Comparison of ENCODE assay signal across 9 cellular contexts in the genomic region with DNA sequence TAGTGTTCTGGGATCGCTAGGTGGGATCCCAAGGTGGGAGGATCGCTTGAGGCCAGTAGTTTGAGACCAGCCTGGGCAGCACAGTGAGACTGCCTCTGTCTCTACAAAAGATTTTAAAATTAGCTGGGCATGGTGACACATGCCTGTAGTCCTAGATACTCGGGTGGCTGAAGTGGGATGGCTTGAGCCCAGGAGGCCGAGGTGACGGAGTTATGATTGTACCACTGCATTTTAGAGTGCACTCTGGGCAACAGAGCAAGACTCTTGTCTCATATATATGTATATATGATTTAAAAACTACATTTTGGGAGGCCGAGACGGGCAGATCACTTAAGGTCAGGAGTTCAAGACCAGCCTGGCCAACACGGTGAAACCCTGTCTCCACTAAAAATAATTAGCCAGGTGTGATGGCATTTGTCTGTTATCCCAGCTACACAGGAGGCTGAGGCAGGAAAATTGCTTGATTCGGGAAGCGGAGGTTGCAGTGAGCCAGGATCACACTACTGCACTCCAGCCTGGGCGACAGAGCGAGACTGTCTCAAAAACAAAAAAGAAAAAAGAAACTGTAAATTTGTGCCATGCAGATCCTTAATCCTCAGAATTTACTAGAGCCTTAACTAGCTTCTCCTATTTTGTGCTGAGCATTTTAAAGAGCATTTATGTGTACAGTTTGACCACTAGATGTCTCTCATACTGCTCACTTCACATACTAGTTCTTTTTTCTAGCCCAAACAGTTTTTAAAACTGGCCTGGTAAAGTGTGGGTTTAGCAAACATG.
DNase-seq lines count a peak whose midpoint lies in the region; ATAC-seq and TF ChIP-seq lines count a peak whose summit lies in the region.
"Had no signal": no experiment of that assay in that cellular context is flagged by ENCODE, and none has a peak within 500 bp of the region (broad histone marks: within the 10 kb centered on the region; RNA-seq: fewer than 3 reads in every experiment).

No MANE protein-coding gene starts in this region.

- H3K27me3 Mint-ChIP-seq in endodermal cell (ENCODE audit: insufficient read depth), result no peaks in the 10 kb centered on the region
- H3K27me3 Mint-ChIP-seq: stimulated activated naive CD8-positive, alpha-beta T cell treated with anti-CD3 and anti-CD28 coated beads, Interleukin-15, Interleukin-2, amounts not matched to agents 100 ng/mL and 50 ng/mL, for 24 hours had no signal

- no peaks in the 10 kb centered on the region for H3K36me3 ChIP-seq in A673 (ENCODE audit: insufficient read depth, low read length, poor library complexity, severe bottlenecking)
- no peaks in the 10 kb centered on the region for H3K36me3 ChIP-seq in PC-9 (ENCODE audit: low read depth)
- H3K36me3 ChIP-seq in endodermal cell (ENCODE audit: control insufficient read depth, insufficient read depth, low read length), result peaks cover 20% of the 10 kb centered on the region
- H3K36me3 ChIP-seq in mesenchymal stem cell (ENCODE audit: control insufficient read depth in 1 of 2, insufficient read depth in 2 of 2, low read depth in 1 of 2, low read length in 2 of 2), result peaks cover 0 to 36% of the 10 kb centered on the region in 2 experiments

- WGBS in endodermal cell (ENCODE audit: insufficient coverage in 1 of 2, insufficient read length in 1 of 2), 2 experiments, result 88 to 89% methylated on average over 9 to 12 of the region's 12 CpGs
- WGBS in mesenchymal stem cell, result 85% methylated on average over 9 of the region's 12 CpGs

- intact Hi-C loops in A673 (cut with micrococcal nuclease; ENCODE audit: unreplicated experiment) (loop anchor here (1.0 to 10.0 kb wide), 2 partner anchors 147 to 213 kb away; no protein-coding TSS in a partner anchor), PC-9 (cut with micrococcal nuclease; ENCODE audit: unreplicated experiment) (loop anchor here (1.0 kb wide), 2 partner anchors 213 to 218 kb away; no protein-coding TSS in a partner anchor)

- no peaks in the 10 kb centered on the region; the same call in 1 of the 2 replicates for H3F3A ChIP-seq in PC-9 (ENCODE audit: insufficient read depth, low read depth)

- H2BK120ac ChIP-seq in mesenchymal stem cell (ENCODE audit: low read depth, low read length), result no peak overlapping the region

- no peak overlapping the region for H3K27ac Mint-ChIP-seq in endodermal cell
- H3K27ac Mint-ChIP-seq: stimulated activated naive CD8-positive, alpha-beta T cell treated with anti-CD3 and anti-CD28 coated beads, Interleukin-15, Interleukin-2, amounts not matched to agents 100 ng/mL and 50 ng/mL, for 24 hours had no signal

- H3K4me3 ChIP-seq in A673 (ENCODE audit: low read depth, low read length, poor library complexity, severe bottlenecking), result no peak overlapping the region
- no peak overlapping the region for H3K4me3 ChIP-seq in PC-9
- no peak overlapping the region for H3K4me3 ChIP-seq in endodermal cell (ENCODE audit: low read length)
- H3K4me3 ChIP-seq in mesenchymal stem cell (ENCODE audit: insufficient read depth in 1 of 2, low read depth in 1 of 2, low read length in 2 of 2), result no peak overlapping the region

- H4K91ac ChIP-seq in mesenchymal stem cell (ENCODE audit: low read length), result no peak overlapping the region

- H2BK5ac ChIP-seq in mesenchymal stem cell (ENCODE audit: low read depth, low read length, poor library complexity, severe bottlenecking), result no peak overlapping the region

- H2BK12ac ChIP-seq in mesenchymal stem cell (ENCODE audit: low read length in 2 of 2), result no peak overlapping the region

- H3K4me3 Mint-ChIP-seq in endodermal cell, result no peak overlapping the region
- H3K4me3 Mint-ChIP-seq: stimulated activated naive CD8-positive, alpha-beta T cell treated with anti-CD3 and anti-CD28 coated beads, Interleukin-15, Interleukin-2, amounts not matched to agents 100 ng/mL and 50 ng/mL, for 24 hours had no signal

- H3K23ac ChIP-seq in mesenchymal stem cell (ENCODE audit: low read length in 2 of 2), result no peak overlapping the region

- H4K8ac ChIP-seq in mesenchymal stem cell (ENCODE audit: low read length), result no peak overlapping the region

- no peak overlapping the region for H2AFZ ChIP-seq in PC-9
- H2AFZ ChIP-seq in mesenchymal stem cell (ENCODE audit: low read depth, low read length), result no peak overlapping the region

- H3K4me1 ChIP-seq in A673 (ENCODE audit: insufficient read depth, low read length, poor library complexity, severe bottlenecking), result no peaks in the 10 kb centered on the region
- H3K4me1 ChIP-seq in PC-9 (replicated peaks; ENCODE audit: insufficient read depth), result no peaks in the 10 kb centered on the region
- no peaks in the 10 kb centered on the region for H3K4me1 ChIP-seq in endodermal cell (ENCODE audit: control insufficient read depth, insufficient read depth, low read length)
- H3K4me1 ChIP-seq in mesenchymal stem cell (ENCODE audit: control insufficient read depth, insufficient read depth, low read depth, low read length), result no peaks in the 10 kb centered on the region

- H3K9me3 Mint-ChIP-seq in endodermal cell, result no peaks in the 10 kb centered on the region
- H3K9me3 Mint-ChIP-seq: stimulated activated naive CD8-positive, alpha-beta T cell treated with anti-CD3 and anti-CD28 coated beads, Interleukin-15, Interleukin-2, amounts not matched to agents 100 ng/mL and 50 ng/mL, for 24 hours had no signal

- H3K27ac ChIP-seq in A673 (ENCODE audit: low read depth, low read length, poor library complexity, severe bottlenecking) (no peak overlapping the region), PC-9 (no peak overlapping the region), endodermal cell (ENCODE audit: low read depth, low read length) (no peak overlapping the region), mesenchymal stem cell (ENCODE audit: low read length, poor library complexity, severe bottlenecking) (no peak overlapping the region)

- peaks cover 2% of the 10 kb centered on the region for H3K79me1 ChIP-seq in mesenchymal stem cell (replicated peaks; ENCODE audit: low read length, poor library complexity, severe bottlenecking)

- H3K18ac ChIP-seq in mesenchymal stem cell (ENCODE audit: low read depth in 1 of 2, low read length in 2 of 2), result no peak overlapping the region

- H3K9me2 ChIP-seq in PC-9 (ENCODE audit: insufficient read depth), result no peaks in the 10 kb centered on the region

- no peaks in the 10 kb centered on the region for H3K79me2 ChIP-seq in PC-9 (ENCODE audit: low read depth)

- H3K36me3 Mint-ChIP-seq in endodermal cell (ENCODE audit: low read depth), result peaks cover 13% of the 10 kb centered on the region

- H3K9me3 ChIP-seq in A673 (ENCODE audit: low read depth, low read length, poor library complexity, severe bottlenecking) (no peaks in the 10 kb centered on the region), PC-9 (ENCODE audit: insufficient read depth, low read depth) (no peaks in the 10 kb centered on the region), endodermal cell (ENCODE audit: control insufficient read depth, low read length) (no peaks in the 10 kb centered on the region), mesenchymal stem cell (ENCODE audit: control insufficient read depth, low read length) (no peaks in the 10 kb centered on the region)

- H3K27me3 ChIP-seq in A673 (replicated peaks; ENCODE audit: insufficient read depth, low read depth, low read length, poor library complexity) (no peaks in the 10 kb centered on the region), PC-9 (ENCODE audit: insufficient read depth, low read depth) (no peaks in the 10 kb centered on the region), endodermal cell (ENCODE audit: control insufficient read depth, insufficient read depth, low read length, poor library complexity, severe bottlenecking) (no peaks in the 10 kb centered on the region), mesenchymal stem cell (ENCODE audit: control insufficient read depth in 1 of 2, insufficient read depth in 1 of 2, low read length in 2 of 2) (no peaks in the 10 kb centered on the region)

- no peak overlapping the region for H3K4me2 ChIP-seq in PC-9
- H3K4me2 ChIP-seq in mesenchymal stem cell (ENCODE audit: low read length, poor library complexity, severe bottlenecking), result no peak overlapping the region

- no peak overlapping the region for H3K4ac ChIP-seq in mesenchymal stem cell (ENCODE audit: low read depth in 1 of 2, low read length in 2 of 2)

- CTCF ChIA-PET in A673 (lab: Charles Lee) (interaction anchor here (0.6 to 1.8 kb wide), 5 partner anchors 202 to 218 kb away, joined by 3 to 18 read pairs (median 3); no protein-coding TSS in a partner anchor), PC-9 (lab: Charles Lee) (interaction anchor here (0.6 to 1.4 kb wide), 9 partner anchors 37 to 487 kb away, joined by 3 to 7 read pairs (median 3); no protein-coding TSS in a partner anchor)

- no peaks in the 10 kb centered on the region for H4K20me1 ChIP-seq in PC-9 (ENCODE audit: insufficient read depth)

- H2AK5ac ChIP-seq in mesenchymal stem cell (ENCODE audit: low read length, severe bottlenecking), result no peak overlapping the region

- DNase-seq in A673 (ENCODE audit: low spot score) (peak; percentile 62), GM13976 (ENCODE audit: low spot score) (peak; percentile 50), HT1080 (ENCODE audit: low read depth) (peak; percentile 68), PC-9 (peak in 1 of 2 experiments; percentile 45), endodermal cell (peak; percentile 58), mesenchymal stem cell (peak; percentile 69), islet precursor cell (no peak)

- POLR2A ChIA-PET in A673 (lab: Charles Lee; ENCODE audit: low non-redundant PET), result no interaction called here
- POLR2A ChIA-PET in PC-9 (lab: Charles Lee; ENCODE audit: unreplicated experiment), result no interaction called here

- peak; percentile 73 for TF ChIP-seq CTCF in A673 (conservative IDR thresholded peaks at IDR 0.05; ENCODE audit: low read depth, low read length)
- TF ChIP-seq CTCF in GM13976 (IDR thresholded peaks at IDR 0.05; ENCODE audit: borderline replicate concordance, control extremely low read depth, extremely low read depth, insufficient read depth, missing control alignments), result peak; percentile 49
- TF ChIP-seq CTCF in PC-9 (conservative IDR thresholded peaks at IDR 0.05), result peak; percentile 80
- peak; percentile 84 for TF ChIP-seq CTCF in endodermal cell (conservative IDR thresholded peaks at IDR 0.05)

- H3K9ac ChIP-seq in endodermal cell (ENCODE audit: extremely low read depth, low read length, poor library complexity, severe bottlenecking), result no peak overlapping the region
- peak overlapping the region; percentile 48 for H3K9ac ChIP-seq in mesenchymal stem cell (ENCODE audit: low read length)

- peaks cover 4% of the 10 kb centered on the region for H3K4me1 Mint-ChIP-seq in endodermal cell

- no peak for ATAC-seq in GM21529 (IDR thresholded peaks at IDR 0.05; ENCODE audit: unreplicated experiment)

- no TSS peak for BruUV-seq in A673 (replicated peaks; lab: Mats Ljungman, UMichigan)
- BruUV-seq in PC-9 (replicated peaks; lab: Mats Ljungman, UMichigan), result no TSS peak

- in situ Hi-C loops in GM13976 (cut with MboI; ENCODE audit: low sequenced_read_pairs, unreplicated experiment), result loop anchor here (10.0 to 25.0 kb wide), 2 partner anchors 213 to 481 kb away; no protein-coding TSS in a partner anchor

- H3K14ac ChIP-seq in mesenchymal stem cell (ENCODE audit: low read length in 2 of 2), result no peak overlapping the region

- H2BK15ac ChIP-seq in mesenchymal stem cell (ENCODE audit: low read depth, poor library complexity, severe bottlenecking), result no peak overlapping the region
